In genomic region chr6:69232506-69233194, GRCh38 we compare ENCODE assay signal across 1 cellular context.
TF ChIP-seq lines count a peak whose summit lies in the region.

No MANE protein-coding gene starts in this region.

TF ChIP-seq in HepG2, 621 proteins besides CTCF, POLR2A, EP300 and RAD21 (continued from another document and continues in another):
- TF ChIP-seq PAXIP1 (CRISPR knock-in tag; conservative IDR thresholded peaks at IDR 0.05) (0 out of 2 replicates have a peak, but pooled peaks have one; percentile 22), HOMEZ (CRISPR knock-in tag; IDR thresholded peaks at IDR 0.05; ENCODE audit: low read depth) (peak; percentile 64; the same call in 1 of the 2 replicates), ZNF292 (CRISPR knock-in tag; IDR thresholded peaks at IDR 0.05; ENCODE audit: borderline replicate concordance, low read depth) (no peak), ATRX (CRISPR knock-in tag; IDR thresholded peaks at IDR 0.05; ENCODE audit: borderline replicate concordance) (0 out of 2 replicates have a peak, but pooled peaks have one; percentile 57), DDIT3 (CRISPR knock-in tag; IDR thresholded peaks at IDR 0.05) (peak; percentile 72; the same call in 1 of the 2 replicates), MED13 (CRISPR knock-in tag; IDR thresholded peaks at IDR 0.05) (peak; percentile 94), FIP1L1 (IDR thresholded peaks at IDR 0.05; ENCODE audit: borderline replicate concordance, insufficient read depth, low read depth, low read length) (no peak), ZNF333 (CRISPR knock-in tag; IDR thresholded peaks at IDR 0.05; ENCODE audit: borderline replicate concordance) (peak; percentile 94; the same call in 1 of the 2 replicates), ZNF782 (CRISPR knock-in tag; IDR thresholded peaks at IDR 0.05; ENCODE audit: borderline replicate concordance) (peak; percentile 98), NFE2L2 (IDR thresholded peaks at IDR 0.05; ENCODE audit: low read length) (no peak), ZNF251 (CRISPR knock-in tag; IDR thresholded peaks at IDR 0.05) (no peak), NR2F6 (IDR thresholded peaks at IDR 0.05) (no peak), NR2F6 (CRISPR knock-in tag; IDR thresholded peaks at IDR 0.05) (peak; percentile 52), ZFP82 (CRISPR knock-in tag; IDR thresholded peaks at IDR 0.05; ENCODE audit: borderline replicate concordance) (peak; percentile 71; the same call in 1 of the 2 replicates), NFRKB (IDR thresholded peaks at IDR 0.05) (no peak), ZNF280D (CRISPR knock-in tag; IDR thresholded peaks at IDR 0.05) (peak; percentile 93), PHF5A (CRISPR knock-in tag; IDR thresholded peaks at IDR 0.05; ENCODE audit: low read depth, unreplicated experiment) (no peak), NR0B2 (CRISPR knock-in tag; IDR thresholded peaks at IDR 0.05) (peak; percentile 75; the same call in 1 of the 2 replicates), ZNF460 (CRISPR knock-in tag; IDR thresholded peaks at IDR 0.05; ENCODE audit: borderline replicate concordance) (no peak), MAFK (conservative IDR thresholded peaks at IDR 0.05 in 1 of 2, IDR thresholded peaks at IDR 0.05 in 1 of 2; ENCODE audit: low read length in 2 of 2) (no peak), TBL1XR1 (IDR thresholded peaks at IDR 0.05; ENCODE audit: borderline replicate concordance, low read length, partially characterized antibody) (no peak), TBP (CRISPR knock-in tag; IDR thresholded peaks at IDR 0.05) (no peak), SRSF9 (IDR thresholded peaks at IDR 0.05; ENCODE audit: borderline replicate concordance, insufficient read depth, low read depth, low read length, poor library complexity, severe bottlenecking) (no peak), ZNF703 (CRISPR knock-in tag; IDR thresholded peaks at IDR 0.05; ENCODE audit: borderline replicate concordance) (peak; percentile 35; the same call in 1 of the 2 replicates), NFE2 (CRISPR knock-in tag; IDR thresholded peaks at IDR 0.05) (peak; percentile 79), HOXD1 (CRISPR knock-in tag; IDR thresholded peaks at IDR 0.05) (peak; percentile 96), ZNF713 (CRISPR knock-in tag; IDR thresholded peaks at IDR 0.05) (no peak), HNRNPH1 (optimal IDR thresholded peaks at IDR 0.05; ENCODE audit: low read depth, low read length) (no peak), TFDP2 (CRISPR knock-in tag; IDR thresholded peaks at IDR 0.05) (peak; percentile 65), TAF15 (IDR thresholded peaks at IDR 0.05; ENCODE audit: low read depth, low read length, poor library complexity, severe bottlenecking) (no peak), ZNF740 (CRISPR knock-in tag; IDR thresholded peaks at IDR 0.05) (peak; percentile 69; the same call in 1 of the 2 replicates), FOXP4 (CRISPR knock-in tag; IDR thresholded peaks at IDR 0.05) (peak; percentile 69), NCOR1 (IDR thresholded peaks at IDR 0.05; ENCODE audit: borderline replicate concordance, low read length) (no peak), CCAR2 (optimal IDR thresholded peaks at IDR 0.05; ENCODE audit: low read depth, low read length) (no peak), ZBTB26 (CRISPR knock-in tag; IDR thresholded peaks at IDR 0.05; ENCODE audit: borderline replicate concordance) (peak; percentile 97), NAIF1 (CRISPR knock-in tag; IDR thresholded peaks at IDR 0.05; ENCODE audit: borderline replicate concordance) (peak; percentile 78; the same call in 1 of the 2 replicates), ZNF773 (CRISPR knock-in tag; IDR thresholded peaks at IDR 0.05; ENCODE audit: borderline replicate concordance) (peak; percentile 99), ZFP62 (CRISPR knock-in tag; IDR thresholded peaks at IDR 0.05) (no peak), ZNF766 (CRISPR knock-in tag; IDR thresholded peaks at IDR 0.05; ENCODE audit: borderline replicate concordance) (peak; percentile 99), RBM39 (IDR thresholded peaks at IDR 0.05; ENCODE audit: low read depth, low read length, poor library complexity, severe bottlenecking) (no peak), CHCHD3 (CRISPR knock-in tag; IDR thresholded peaks at IDR 0.05) (peak; percentile 85), ELF3 (CRISPR knock-in tag; IDR thresholded peaks at IDR 0.05) (peak; percentile 92), AGO2 (optimal IDR thresholded peaks at IDR 0.05; ENCODE audit: low read depth, low read length) (no peak), ZNF615 (CRISPR knock-in tag; IDR thresholded peaks at IDR 0.05; ENCODE audit: borderline replicate concordance) (peak; percentile 96; the same call in 1 of the 2 replicates), HNF1A (IDR thresholded peaks at IDR 0.05; ENCODE audit: low read depth) (no peak), HNF1A (CRISPR knock-in tag; IDR thresholded peaks at IDR 0.05; ENCODE audit: borderline replicate concordance) (no peak)
